In the genomic region with DNA sequence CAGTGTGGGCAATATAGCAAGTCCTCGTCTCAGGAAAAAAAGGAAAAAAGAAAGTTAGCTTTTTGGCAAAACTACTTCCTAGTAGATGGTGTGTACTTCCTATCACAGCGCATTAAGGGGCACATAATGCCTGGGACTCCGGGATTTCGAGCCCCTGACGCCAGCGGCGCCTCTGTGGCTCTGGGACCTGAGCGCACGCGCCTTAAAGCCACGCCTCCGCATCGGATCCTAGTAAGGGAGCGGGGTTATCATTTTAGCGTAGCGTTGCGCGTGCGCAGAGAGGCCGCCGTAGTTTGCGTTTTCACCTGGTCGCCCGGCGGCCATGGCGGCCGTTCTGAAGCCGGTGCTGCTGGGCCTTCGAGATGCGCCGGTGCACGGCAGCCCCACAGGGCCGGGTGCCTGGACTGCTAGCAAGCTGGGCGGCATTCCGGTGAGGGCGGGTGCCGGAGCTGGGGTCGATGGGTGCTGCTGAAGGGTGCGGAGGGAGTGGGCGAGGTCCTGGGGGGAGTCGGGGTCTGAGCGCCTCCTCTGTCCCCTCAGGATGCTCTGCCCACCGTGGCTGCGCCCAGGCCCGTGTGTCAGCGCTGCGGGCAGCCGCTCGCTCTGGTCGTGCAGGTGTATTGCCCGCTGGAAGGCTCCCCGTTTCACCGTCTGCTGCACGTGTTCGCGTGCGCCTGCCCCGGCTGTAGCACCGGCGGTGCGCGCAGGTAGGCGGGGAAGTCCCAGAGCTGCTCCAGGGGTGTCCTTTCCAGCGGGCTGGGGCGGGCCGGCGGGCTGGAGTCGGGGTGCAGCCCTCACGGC, we compare ENCODE assay signal across 1 cellular context.
TF ChIP-seq lines count a peak whose summit lies in the region.

A gene with protein sequence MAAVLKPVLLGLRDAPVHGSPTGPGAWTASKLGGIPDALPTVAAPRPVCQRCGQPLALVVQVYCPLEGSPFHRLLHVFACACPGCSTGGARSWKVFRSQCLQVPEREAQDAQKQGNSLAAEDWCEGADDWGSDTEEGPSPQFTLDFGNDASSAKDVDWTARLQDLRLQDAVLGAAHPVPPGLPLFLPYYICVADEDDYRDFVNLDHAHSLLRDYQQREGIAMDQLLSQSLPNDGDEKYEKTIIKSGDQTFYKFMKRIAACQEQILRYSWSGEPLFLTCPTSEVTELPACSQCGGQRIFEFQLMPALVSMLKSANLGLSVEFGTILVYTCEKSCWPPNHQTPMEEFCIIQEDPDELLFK (plus strand): TSS at position 291 of the 801 bp plus-strand sequence. CDS start 32 bp downstream, at position 323.

TF ChIP-seq in GM12878, 131 proteins besides CTCF, POLR2A, EP300 and RAD21 (continued from another document and continues in another):
- TF ChIP-seq FOS (IDR thresholded peaks at IDR 0.05; ENCODE audit: borderline replicate concordance, extremely low read depth, insufficient read length) (no peak), SREBF1 (IDR thresholded peaks at IDR 0.05; ENCODE audit: low read length) (no peak), REST (IDR thresholded peaks at IDR 0.05; ENCODE audit: low read depth, low read length) (no peak), PML (IDR thresholded peaks at IDR 0.05; ENCODE audit: low read length) (peak; percentile 66; the same call in 1 of the 2 replicates), FOXK2 (IDR thresholded peaks at IDR 0.05) (no peak), IKZF1 (conservative IDR thresholded peaks at IDR 0.05) (peak; percentile 62; the same call in 1 of the 2 replicates), NFIC (IDR thresholded peaks at IDR 0.05; ENCODE audit: low read depth, low read length) (no peak), ZBTB4 (CRISPR knock-in tag; IDR thresholded peaks at IDR 0.05) (no peak), STAT3 (IDR thresholded peaks at IDR 0.05; ENCODE audit: low read depth, low read length) (no peak), ZNF217 (IDR thresholded peaks at IDR 0.05) (peak; percentile 48; the same call in 1 of the 2 replicates), ESRRA (IDR thresholded peaks at IDR 0.05; ENCODE audit: low read length) (no peak), NRF1 (conservative IDR thresholded peaks at IDR 0.05; ENCODE audit: low read depth, low read length) (peak; percentile 93), SUPT20H (IDR thresholded peaks at IDR 0.05; ENCODE audit: borderline replicate concordance, control insufficient read depth, low read depth, low read length) (no peak), MYB (IDR thresholded peaks at IDR 0.05; ENCODE audit: borderline replicate concordance, low read depth, low read length) (no peak), NKRF (conservative IDR thresholded peaks at IDR 0.05) (peak; percentile 81; the same call in 1 of the 2 replicates), BMI1 (IDR thresholded peaks at IDR 0.05; ENCODE audit: borderline replicate concordance) (no peak), RELA (IDR thresholded peaks at IDR 0.05; ENCODE audit: borderline replicate concordance, partially characterized antibody) (no peak), HDGF (IDR thresholded peaks at IDR 0.05) (0 out of 2 replicates have a peak, but pooled peaks have one; percentile 40), KDM1A (IDR thresholded peaks at IDR 0.05; ENCODE audit: borderline replicate concordance) (no peak), CBFB (IDR thresholded peaks at IDR 0.05; ENCODE audit: low read depth) (no peak), CHD4 (IDR thresholded peaks at IDR 0.05) (no peak), SKIL (IDR thresholded peaks at IDR 0.05; ENCODE audit: low read depth, poor library complexity, severe bottlenecking) (no peak)
- TF ChIP-seq, protein P1, sequence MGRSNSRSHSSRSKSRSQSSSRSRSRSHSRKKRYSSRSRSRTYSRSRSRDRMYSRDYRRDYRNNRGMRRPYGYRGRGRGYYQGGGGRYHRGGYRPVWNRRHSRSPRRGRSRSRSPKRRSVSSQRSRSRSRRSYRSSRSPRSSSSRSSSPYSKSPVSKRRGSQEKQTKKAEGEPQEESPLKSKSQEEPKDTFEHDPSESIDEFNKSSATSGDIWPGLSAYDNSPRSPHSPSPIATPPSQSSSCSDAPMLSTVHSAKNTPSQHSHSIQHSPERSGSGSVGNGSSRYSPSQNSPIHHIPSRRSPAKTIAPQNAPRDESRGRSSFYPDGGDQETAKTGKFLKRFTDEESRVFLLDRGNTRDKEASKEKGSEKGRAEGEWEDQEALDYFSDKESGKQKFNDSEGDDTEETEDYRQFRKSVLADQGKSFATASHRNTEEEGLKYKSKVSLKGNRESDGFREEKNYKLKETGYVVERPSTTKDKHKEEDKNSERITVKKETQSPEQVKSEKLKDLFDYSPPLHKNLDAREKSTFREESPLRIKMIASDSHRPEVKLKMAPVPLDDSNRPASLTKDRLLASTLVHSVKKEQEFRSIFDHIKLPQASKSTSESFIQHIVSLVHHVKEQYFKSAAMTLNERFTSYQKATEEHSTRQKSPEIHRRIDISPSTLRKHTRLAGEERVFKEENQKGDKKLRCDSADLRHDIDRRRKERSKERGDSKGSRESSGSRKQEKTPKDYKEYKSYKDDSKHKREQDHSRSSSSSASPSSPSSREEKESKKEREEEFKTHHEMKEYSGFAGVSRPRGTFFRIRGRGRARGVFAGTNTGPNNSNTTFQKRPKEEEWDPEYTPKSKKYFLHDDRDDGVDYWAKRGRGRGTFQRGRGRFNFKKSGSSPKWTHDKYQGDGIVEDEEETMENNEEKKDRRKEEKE (IDR thresholded peaks at IDR 0.05) = no peak
- TF ChIP-seq, protein P2, sequence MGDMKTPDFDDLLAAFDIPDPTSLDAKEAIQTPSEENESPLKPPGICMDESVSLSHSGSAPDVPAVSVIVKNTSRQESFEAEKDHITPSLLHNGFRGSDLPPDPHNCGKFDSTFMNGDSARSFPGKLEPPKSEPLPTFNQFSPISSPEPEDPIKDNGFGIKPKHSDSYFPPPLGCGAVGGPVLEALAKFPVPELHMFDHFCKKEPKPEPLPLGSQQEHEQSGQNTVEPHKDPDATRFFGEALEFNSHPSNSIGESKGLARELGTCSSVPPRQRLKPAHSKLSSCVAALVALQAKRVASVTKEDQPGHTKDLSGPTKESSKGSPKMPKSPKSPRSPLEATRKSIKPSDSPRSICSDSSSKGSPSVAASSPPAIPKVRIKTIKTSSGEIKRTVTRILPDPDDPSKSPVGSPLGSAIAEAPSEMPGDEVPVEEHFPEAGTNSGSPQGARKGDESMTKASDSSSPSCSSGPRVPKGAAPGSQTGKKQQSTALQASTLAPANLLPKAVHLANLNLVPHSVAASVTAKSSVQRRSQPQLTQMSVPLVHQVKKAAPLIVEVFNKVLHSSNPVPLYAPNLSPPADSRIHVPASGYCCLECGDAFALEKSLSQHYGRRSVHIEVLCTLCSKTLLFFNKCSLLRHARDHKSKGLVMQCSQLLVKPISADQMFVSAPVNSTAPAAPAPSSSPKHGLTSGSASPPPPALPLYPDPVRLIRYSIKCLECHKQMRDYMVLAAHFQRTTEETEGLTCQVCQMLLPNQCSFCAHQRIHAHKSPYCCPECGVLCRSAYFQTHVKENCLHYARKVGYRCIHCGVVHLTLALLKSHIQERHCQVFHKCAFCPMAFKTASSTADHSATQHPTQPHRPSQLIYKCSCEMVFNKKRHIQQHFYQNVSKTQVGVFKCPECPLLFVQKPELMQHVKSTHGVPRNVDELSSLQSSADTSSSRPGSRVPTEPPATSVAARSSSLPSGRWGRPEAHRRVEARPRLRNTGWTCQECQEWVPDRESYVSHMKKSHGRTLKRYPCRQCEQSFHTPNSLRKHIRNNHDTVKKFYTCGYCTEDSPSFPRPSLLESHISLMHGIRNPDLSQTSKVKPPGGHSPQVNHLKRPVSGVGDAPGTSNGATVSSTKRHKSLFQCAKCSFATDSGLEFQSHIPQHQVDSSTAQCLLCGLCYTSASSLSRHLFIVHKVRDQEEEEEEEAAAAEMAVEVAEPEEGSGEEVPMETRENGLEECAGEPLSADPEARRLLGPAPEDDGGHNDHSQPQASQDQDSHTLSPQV (IDR thresholded peaks at IDR 0.05) = no peak
- TF ChIP-seq, protein P3, sequence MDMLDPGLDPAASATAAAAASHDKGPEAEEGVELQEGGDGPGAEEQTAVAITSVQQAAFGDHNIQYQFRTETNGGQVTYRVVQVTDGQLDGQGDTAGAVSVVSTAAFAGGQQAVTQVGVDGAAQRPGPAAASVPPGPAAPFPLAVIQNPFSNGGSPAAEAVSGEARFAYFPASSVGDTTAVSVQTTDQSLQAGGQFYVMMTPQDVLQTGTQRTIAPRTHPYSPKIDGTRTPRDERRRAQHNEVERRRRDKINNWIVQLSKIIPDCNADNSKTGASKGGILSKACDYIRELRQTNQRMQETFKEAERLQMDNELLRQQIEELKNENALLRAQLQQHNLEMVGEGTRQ (IDR thresholded peaks at IDR 0.05; ENCODE audit: borderline replicate concordance, low read depth, low read length) = no peak
- TF ChIP-seq, protein P4, sequence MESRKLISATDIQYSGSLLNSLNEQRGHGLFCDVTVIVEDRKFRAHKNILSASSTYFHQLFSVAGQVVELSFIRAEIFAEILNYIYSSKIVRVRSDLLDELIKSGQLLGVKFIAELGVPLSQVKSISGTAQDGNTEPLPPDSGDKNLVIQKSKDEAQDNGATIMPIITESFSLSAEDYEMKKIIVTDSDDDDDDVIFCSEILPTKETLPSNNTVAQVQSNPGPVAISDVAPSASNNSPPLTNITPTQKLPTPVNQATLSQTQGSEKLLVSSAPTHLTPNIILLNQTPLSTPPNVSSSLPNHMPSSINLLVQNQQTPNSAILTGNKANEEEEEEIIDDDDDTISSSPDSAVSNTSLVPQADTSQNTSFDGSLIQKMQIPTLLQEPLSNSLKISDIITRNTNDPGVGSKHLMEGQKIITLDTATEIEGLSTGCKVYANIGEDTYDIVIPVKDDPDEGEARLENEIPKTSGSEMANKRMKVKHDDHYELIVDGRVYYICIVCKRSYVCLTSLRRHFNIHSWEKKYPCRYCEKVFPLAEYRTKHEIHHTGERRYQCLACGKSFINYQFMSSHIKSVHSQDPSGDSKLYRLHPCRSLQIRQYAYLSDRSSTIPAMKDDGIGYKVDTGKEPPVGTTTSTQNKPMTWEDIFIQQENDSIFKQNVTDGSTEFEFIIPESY (IDR thresholded peaks at IDR 0.05) = no peak
